Comparison of ENCODE assay signal across 8 cellular contexts in the genomic region with DNA sequence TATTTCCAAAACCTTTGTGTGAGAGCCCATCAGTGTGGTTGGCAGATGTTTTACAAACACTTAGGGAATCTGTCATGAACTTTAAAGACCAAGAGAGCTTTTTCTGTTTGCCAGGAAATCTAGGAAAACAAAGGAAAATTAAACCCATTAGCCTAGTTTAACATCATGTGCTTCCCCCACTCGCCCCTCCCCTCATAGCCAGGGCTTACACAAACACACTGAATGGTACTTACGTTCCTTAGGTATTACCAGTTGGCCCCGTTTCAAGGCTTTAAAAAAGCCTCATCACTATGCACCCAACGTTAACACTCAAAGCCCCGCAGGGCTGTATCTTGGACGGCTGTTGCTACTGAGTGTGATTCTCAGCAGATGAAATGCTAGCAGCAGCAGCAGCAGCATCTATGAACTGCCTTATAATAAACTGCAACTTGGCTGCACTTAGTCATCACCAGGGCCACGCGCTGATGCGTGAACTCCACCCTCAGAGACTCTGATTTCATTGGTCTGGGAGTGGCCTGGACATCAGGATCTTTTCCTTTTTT. TPM values are rescaled to one million over a fixed set of nuclear protein-coding genes. Genes with fewer than 3 reads are reported as not detected.
DNase-seq lines count a peak whose midpoint lies in the region; ATAC-seq and TF ChIP-seq lines count a peak whose summit lies in the region.

No MANE protein-coding gene starts in this region.

- H3K27me3 Mint-ChIP-seq in T-cell (no peaks in the 10 kb centered on the region), Caco-2 (ENCODE audit: insufficient read depth, unreplicated experiment) (peaks cover 2% of the 10 kb centered on the region)

- no peak overlapping the region for H3K4me3 ChIP-seq in Caco-2 (ENCODE audit: low read depth, low read length)

- H3K27ac Mint-ChIP-seq in T-cell = peak overlapping the region; percentile 94 to 96
- no peak overlapping the region for H3K27ac Mint-ChIP-seq in Caco-2 (ENCODE audit: unreplicated experiment)

- H3K4me1 Mint-ChIP-seq in T-cell (peaks cover 60 to 83% (median 68%) of the 10 kb centered on the region in 3 donors), Caco-2 (ENCODE audit: low read depth, unreplicated experiment) (no peaks in the 10 kb centered on the region)

- peak overlapping the region; percentile 68 to 86 (median 73) for H3K4me3 Mint-ChIP-seq in T-cell
- H3K4me3 Mint-ChIP-seq in Caco-2 (ENCODE audit: unreplicated experiment) = no peak overlapping the region

- TF ChIP-seq CTCF in Caco-2 (IDR thresholded peaks at IDR 0.05; ENCODE audit: insufficient read depth in 1 of 2, low read depth in 1 of 2, low read length in 1 of 2, severe bottlenecking in 1 of 2, unreplicated experiment in 1 of 2) = no peak

- POLR2A ChIA-PET in T-cell (lab: Charles Lee) = interaction anchor here (0.5 to 0.7 kb wide), 3 partner anchors 12 to 513 kb away, joined by 3 read pairs; no protein-coding TSS in a partner anchor
- POLR2A ChIA-PET in Caco-2 (lab: Charles Lee) = no interaction called here

- no TSS peak for BruUV-seq in Caco-2 (replicated peaks; lab: Mats Ljungman, UMichigan)

- CTCF ChIA-PET in T-cell (lab: Charles Lee) = interaction anchor here in 1 of 2 donors (0.6 kb wide), 1 partner anchor 145 kb away, joined by 5 read pairs; a partner anchor contains a TSS
- CTCF ChIA-PET in Caco-2 (lab: Charles Lee) = no interaction called here

- H3K36me3 Mint-ChIP-seq in T-cell = peaks cover 6% of the 10 kb centered on the region
- H3K36me3 Mint-ChIP-seq in Caco-2 (ENCODE audit: insufficient read depth, unreplicated experiment) = no peaks in the 10 kb centered on the region

- H3K36me3 ChIP-seq in Caco-2 (ENCODE audit: control insufficient read depth, insufficient read depth, low read length) = no peaks in the 10 kb centered on the region

- H3K27me3 ChIP-seq in Caco-2 (replicated peaks; ENCODE audit: control insufficient read depth, insufficient read depth, low read length) = no peaks in the 10 kb centered on the region

- no peaks in the 10 kb centered on the region for H3K9me3 ChIP-seq in Caco-2

- intact Hi-C loops in Caco-2 (cut with micrococcal nuclease; ENCODE audit: unreplicated experiment) = no loop called here

- DNase-seq in activated CD4-positive, alpha-beta T cell treated with anti-CD3 and anti-CD28 coated beads for 4 hours = peak; percentile 38 to 42
- no peak for DNase-seq in activated CD4-positive, alpha-beta T cell treated with anti-CD3 and anti-CD28 coated beads for 48 hours
- DNase-seq in NCI-H1092 (lab: John Stamatoyannopoulos, UW) = peak; percentile 96
- peak in 10 of 34 experiments; percentile 21 to 42 (median 28) for DNase-seq in T-cell
- DNase-seq in fibroblast of the conjunctiva (ENCODE audit: low read depth) = peak; percentile 94
- peak; percentile 25 for DNase-seq in stimulated activated naive CD4-positive, alpha-beta T cell treated with Interleukin-2 at 50 U/mL for 16 hours (lab: John Stamatoyannopoulos, UW)
- DNase-seq in Caco-2 = no peak

- no peaks in the 10 kb centered on the region for H3K4me1 ChIP-seq in Caco-2

- H3K9me3 Mint-ChIP-seq in T-cell (no peaks in the 10 kb centered on the region), Caco-2 (ENCODE audit: unreplicated experiment) (no peaks in the 10 kb centered on the region)

- ATAC-seq in T-cell (replicated peaks in 1 of 4) (peak in 3 of 4 experiments; percentile 11 to 28 (median 26)), GM19035 (IDR thresholded peaks at IDR 0.05; ENCODE audit: unreplicated experiment) (no peak)

RNA-seq across cellular contexts. Expression of a gene that starts 20.1 kb away (rescaled TPM):
- total RNA-seq in T-cell = 100 to 1,000 TPM; 123 to 151 (median 136) TPM
- total RNA-seq in Caco-2 (2022) = 9.1 and 9.3 TPM in 2 replicates

Comparison
In these comparisons a context has a peak if more than half of its experiments do, and no peak if none do; other contexts are left out.
1. DNase-seq: peak in activated CD4-positive, alpha-beta T cell treated with anti-CD3 and anti-CD28 coated beads for 4 hours (2 of 2), NCI-H1092 (single experiment), fibroblast of the conjunctiva (single experiment) and stimulated activated naive CD4-positive, alpha-beta T cell treated with Interleukin-2 at 50 U/mL for 16 hours (single experiment); none in activated CD4-positive, alpha-beta T cell treated with anti-CD3 and anti-CD28 coated beads for 48 hours (single experiment) and Caco-2 (0 of 2).
2. RNA of a gene that starts 20.1 kb away (total RNA-seq): 123 to 151 TPM in T-cell; 9.1 to 9.3 TPM in Caco-2; every median in the first group is over 10 times any median in the second.